ENCODE assay signal across 10 cellular contexts in genomic region chr12:128830505-128830893, GRCh38. TPM values are rescaled to one million over a fixed set of nuclear protein-coding genes. Genes with fewer than 3 reads are reported as not detected.
DNase-seq lines count a peak whose midpoint lies in the region; ATAC-seq and TF ChIP-seq lines count a peak whose summit lies in the region.
"Had no signal": no experiment of that assay in that cellular context is flagged by ENCODE, and none has a peak within 500 bp of the region (broad histone marks: within the 10 kb centered on the region; RNA-seq: fewer than 3 reads in every experiment).

No MANE protein-coding gene starts in this region.

- H3K79me2 ChIP-seq in OCI-LY3 (ENCODE audit: low read length): no peaks in the 10 kb centered on the region
- H3K79me2 ChIP-seq in H9 (ENCODE audit: insufficient read depth, low read length): no peaks in the 10 kb centered on the region
- H3K79me2 ChIP-seq: parathyroid adenoma had no signal

- no peak overlapping the region for H4K91ac ChIP-seq in H9 (ENCODE audit: insufficient read length, low read depth, low read length)

- no CpG with 5 or more reads among the region's 7 CpGs for WGBS in H9 (ENCODE audit: extremely low coverage, insufficient read length, low lambda C conversion rate)

- H3K4me1 ChIP-seq in OCI-LY3 (ENCODE audit: low read length) (peaks cover 31% of the 10 kb centered on the region), H9 (ENCODE audit: insufficient read depth, low read length) (no peaks in the 10 kb centered on the region)
- H3K4me1 ChIP-seq: esophagus squamous epithelium, parathyroid adenoma had no signal

- peaks cover 0 to 1% of the 10 kb centered on the region in 2 donors for H3K9me3 Mint-ChIP-seq in activated T-cell treated with anti-CD3 and anti-CD28 coated beads, Interleukin-2, amount 50 U/mL, for 72 hours
- H3K9me3 Mint-ChIP-seq in stimulated activated naive CD8-positive, alpha-beta T cell treated with anti-CD3 and anti-CD28 coated beads, Interleukin-15, amount 100 ng/mL, for 72 hours: no peaks in the 10 kb centered on the region
- H3K9me3 Mint-ChIP-seq in H9: no peaks in the 10 kb centered on the region; a peak in 1 of 5 replicates

- H3K36me3 ChIP-seq in OCI-LY3 (replicated peaks; ENCODE audit: low read depth, low read length): peaks cover 14% of the 10 kb centered on the region
- H3K36me3 ChIP-seq: esophagus squamous epithelium had no signal

- TF ChIP-seq CTCF in OCI-LY3 (IDR thresholded peaks at IDR 0.05; ENCODE audit: low read depth, low read length) (no peak), H9 (conservative IDR thresholded peaks at IDR 0.05) (no peak)

- no peak overlapping the region for H3K18ac ChIP-seq in H9 (ENCODE audit: insufficient read length, low read depth, low read length)

- H3K4me3 ChIP-seq in OCI-LY3 (ENCODE audit: low read length): peak overlapping the region; percentile 65
- H3K4me3 ChIP-seq: esophagus squamous epithelium had no signal

- H4K5ac ChIP-seq in H9 (ENCODE audit: insufficient read length, low read depth, low read length): no peak overlapping the region

- H3K4me2 ChIP-seq in OCI-LY3 (ENCODE audit: low read length) (peak overlapping the region; percentile 93), H9 (ENCODE audit: insufficient read depth, insufficient read length, low read length) (no peak overlapping the region)

- no peak overlapping the region for H2BK12ac ChIP-seq in H9 (ENCODE audit: insufficient read length, low read depth, low read length)

- no peak overlapping the region for H3K4ac ChIP-seq in H9 (ENCODE audit: low read depth, low read length)

- H3K27ac Mint-ChIP-seq in activated T-cell treated with anti-CD3 and anti-CD28 coated beads, Interleukin-2, amount 50 U/mL, for 72 hours: peak overlapping the region; percentile 69
- H3K27ac Mint-ChIP-seq in stimulated activated naive CD8-positive, alpha-beta T cell treated with anti-CD3 and anti-CD28 coated beads, Interleukin-15, amount 100 ng/mL, for 72 hours: peak overlapping the region in 1 of 2 donors; percentile 78
- H3K27ac Mint-ChIP-seq in H9: no peak overlapping the region; a peak in 1 of 7 replicates

- no peaks in the 10 kb centered on the region for H3K23me2 ChIP-seq in H9 (ENCODE audit: insufficient read length, low read depth, low read length, poor library complexity, severe bottlenecking)

- H3K9ac ChIP-seq in OCI-LY3 (ENCODE audit: low read length) (peak overlapping the region; percentile 73), H9 (ENCODE audit: extremely low read depth, insufficient read length, low read length) (no peak overlapping the region)
- H3K9ac ChIP-seq: parathyroid adenoma had no signal

- H2BK120ac ChIP-seq in H9 (ENCODE audit: low read depth, low read length, poor library complexity, severe bottlenecking): no peak overlapping the region

- H3T11ph ChIP-seq in H9 (ENCODE audit: low read length): no peak overlapping the region

- no peak overlapping the region for H3K23ac ChIP-seq in H9 (ENCODE audit: insufficient read length, low read depth, low read length)

- H3K56ac ChIP-seq in H9 (ENCODE audit: insufficient read length, low read depth, low read length): no peak overlapping the region

- DNase-seq in activated T-cell treated with anti-CD3 and anti-CD28 coated beads, Interleukin-2, amount 50 U/mL, for 72 hours: no peak
- no peak for DNase-seq in activated T-cell treated with anti-CD3 and anti-CD28 coated beads, Interleukin-2, amount 50 U/mL, for 1 hour
- DNase-seq in stimulated activated naive CD8-positive, alpha-beta T cell treated with anti-CD3 and anti-CD28 coated beads, Interleukin-15, amount 100 ng/mL, for 72 hours: peak in 1 of 2 donors; percentile 21
- DNase-seq in NCI-H2081 (lab: John Stamatoyannopoulos, UW) (no peak), H9 (no peak), NCI-H146 treated with DMSO at 0.1 percent for 48 hours (lab: John Stamatoyannopoulos, UW; ENCODE audit: unreplicated experiment) (no peak)
- DNase-seq: esophagus squamous epithelium had no signal

- no peaks in the 10 kb centered on the region for H3K79me1 ChIP-seq in H9 (ENCODE audit: insufficient read depth, low read depth, low read length, poor library complexity, severe bottlenecking)

- H3K27me3 ChIP-seq in OCI-LY3 (ENCODE audit: low read depth, low read length) (no peaks in the 10 kb centered on the region), H9 (ENCODE audit: insufficient read depth, low read length) (no peaks in the 10 kb centered on the region)

- H2AFZ ChIP-seq in OCI-LY3 (ENCODE audit: low read depth, low read length): no peak overlapping the region
- no peak overlapping the region for H2AFZ ChIP-seq in H9 (ENCODE audit: low read length)
- H2AFZ ChIP-seq: parathyroid adenoma had no signal

- H4K20me1 ChIP-seq in OCI-LY3 (ENCODE audit: insufficient read depth, low read length): 0 out of 2 replicates have a peak, but pooled peaks cover 2% of the 10 kb centered on the region
- H4K20me1 ChIP-seq in H9 (ENCODE audit: control insufficient read depth, insufficient read depth, insufficient read length): no peaks in the 10 kb centered on the region

- H3K9me3 ChIP-seq in OCI-LY3 (ENCODE audit: insufficient read depth, low read length) (peaks cover 6% of the 10 kb centered on the region), H9 (ENCODE audit: control insufficient read depth, low read depth, low read length) (no peaks in the 10 kb centered on the region)
- H3K9me3 ChIP-seq: esophagus squamous epithelium had no signal

- H3K27ac ChIP-seq in OCI-LY3 (ENCODE audit: low read length): peak overlapping the region; percentile 98
- H3K27ac ChIP-seq in H9 (ENCODE audit: insufficient read length, low read depth, low read length): no peak overlapping the region
- H3K27ac ChIP-seq: parathyroid adenoma had no signal

- no peak overlapping the region for H2BK5ac ChIP-seq in H9 (ENCODE audit: insufficient read length, low read length)

- H4K8ac ChIP-seq in H9 (replicated peaks; ENCODE audit: insufficient read length, low read depth, low read length): no peak overlapping the region

- peaks cover 2 to 3% of the 10 kb centered on the region in 2 donors for H3K36me3 Mint-ChIP-seq in activated T-cell treated with anti-CD3 and anti-CD28 coated beads, Interleukin-2, amount 50 U/mL, for 72 hours (ENCODE audit: insufficient read depth in 2 of 2)
- peaks cover 0 to 8% (median 5%) of the 10 kb centered on the region in 3 experiments; a peak in 4 of 7 replicates for H3K36me3 Mint-ChIP-seq in H9 (ENCODE audit: insufficient read depth in 1 of 3, low read depth in 3 of 3)

- ATAC-seq in activated T-cell treated with anti-CD3 and anti-CD28 coated beads, Interleukin-2, amount 50 U/mL, for 72 hours (replicated peaks in 1 of 2): peak; percentile 25 to 41
- peak; percentile 49 for ATAC-seq in HG02981 (IDR thresholded peaks at IDR 0.05; ENCODE audit: unreplicated experiment)
- peak; percentile 75 for ATAC-seq in stimulated activated naive CD8-positive, alpha-beta T cell treated with anti-CD3 and anti-CD28 coated beads, Interleukin-15, amount 100 ng/mL, for 72 hours

- H3K14ac ChIP-seq in H9 (ENCODE audit: insufficient read depth, low read length): no peak overlapping the region

- H2AK5ac ChIP-seq in H9 (ENCODE audit: insufficient read length, low read length): no peak overlapping the region

- H2BK20ac ChIP-seq in H9 (ENCODE audit: low read depth, low read length, poor library complexity, severe bottlenecking): no peak overlapping the region

- peaks cover 24% of the 10 kb centered on the region for H3K27me3 Mint-ChIP-seq in activated T-cell treated with anti-CD3 and anti-CD28 coated beads, Interleukin-2, amount 50 U/mL, for 72 hours (ENCODE audit: low read depth)
- peaks cover 19% of the 10 kb centered on the region for H3K27me3 Mint-ChIP-seq in stimulated activated naive CD8-positive, alpha-beta T cell treated with anti-CD3 and anti-CD28 coated beads, Interleukin-15, amount 100 ng/mL, for 72 hours
- peaks cover 3% of the 10 kb centered on the region; the same call in 1 of the 2 replicates for H3K27me3 Mint-ChIP-seq in H9 (ENCODE audit: low read depth)

- H3K4me1 Mint-ChIP-seq in activated T-cell treated with anti-CD3 and anti-CD28 coated beads, Interleukin-2, amount 50 U/mL, for 72 hours (ENCODE audit: low read depth): peaks cover 14% of the 10 kb centered on the region
- H3K4me1 Mint-ChIP-seq in stimulated activated naive CD8-positive, alpha-beta T cell treated with anti-CD3 and anti-CD28 coated beads, Interleukin-15, amount 100 ng/mL, for 72 hours: peaks cover 14% of the 10 kb centered on the region
- H3K4me1 Mint-ChIP-seq in H9: no peaks in the 10 kb centered on the region

- no peak overlapping the region for H2BK15ac ChIP-seq in H9 (ENCODE audit: low read depth, low read length)

- H3K4me3 Mint-ChIP-seq in activated T-cell treated with anti-CD3 and anti-CD28 coated beads, Interleukin-2, amount 50 U/mL, for 72 hours: peak overlapping the region; percentile 40 to 80
- peak overlapping the region; percentile 44 to 66 for H3K4me3 Mint-ChIP-seq in stimulated activated naive CD8-positive, alpha-beta T cell treated with anti-CD3 and anti-CD28 coated beads, Interleukin-15, amount 100 ng/mL, for 72 hours
- no peak overlapping the region for H3K4me3 Mint-ChIP-seq in H9

RNA-seq across cellular contexts. Expression of gene SLC15A4, which starts 6.7 kb away (rescaled TPM):
- 10 to 100 TPM; 19.4 to 19.8 TPM for total RNA-seq in activated T-cell treated with anti-CD3 and anti-CD28 coated beads, Interleukin-2, amount 50 U/mL, for 72 hours
- 21.6 and 23.0 TPM in 2 replicates for total RNA-seq in H9 (2021)

RNA-seq across cellular contexts. Expression of gene GLT1D1, which starts 22.8 kb away (rescaled TPM):
- under 1 TPM in 1 of 2 donors, not detected in 1; 0.41 TPM for total RNA-seq in activated T-cell treated with anti-CD3 and anti-CD28 coated beads, Interleukin-2, amount 50 U/mL, for 72 hours
- 6.7 and 7.0 TPM in 2 replicates for total RNA-seq in H9 (2021)

Comparison
In these comparisons a context has a peak if more than half of its experiments do, and no peak if none do; other contexts are left out.
1. H3K4me3 Mint-ChIP-seq: peak in activated T-cell treated with anti-CD3 and anti-CD28 coated beads, Interleukin-2, amount 50 U/mL, for 72 hours (2 of 2) and stimulated activated naive CD8-positive, alpha-beta T cell treated with anti-CD3 and anti-CD28 coated beads, Interleukin-15, amount 100 ng/mL, for 72 hours (2 of 2); none in H9 (0 of 2).
2. Peak in every context shown above with its lines, with median percentiles within 50 percentile points of each other: ATAC-seq.